1 cellular context compared by ENCODE assay signal in genomic region chr21:42061195-42061865, GRCh38.
TF ChIP-seq lines count a peak whose summit lies in the region.

No MANE protein-coding gene starts in this region.

TF ChIP-seq in WTC11, 78 proteins besides CTCF, POLR2A, EP300 and RAD21 (continued from another document):
- TF ChIP-seq PRDM15 (CRISPR knock-in tag; IDR thresholded peaks at IDR 0.05) (no peak), ZNF121 (CRISPR knock-in tag; IDR thresholded peaks at IDR 0.05) (peak; percentile 94)
